Comparison of ENCODE assay signal across 8 cellular contexts in genomic region chr12:105329926-105330282, GRCh38. TPM values are rescaled to one million over a fixed set of nuclear protein-coding genes. Genes with fewer than 3 reads are reported as not detected.
DNase-seq lines count a peak whose midpoint lies in the region; ATAC-seq and TF ChIP-seq lines count a peak whose summit lies in the region.

No MANE protein-coding gene starts in this region.

- H3K27ac Mint-ChIP-seq in T-helper 2 cell treated with Interferon-gamma antibody and Interleukin-4, amounts not matched to agents 5 μg/mL and 100 μg/mL, for 36 hours = peak overlapping the region; percentile 92
- H3K27ac Mint-ChIP-seq in brain (peak overlapping the region in 2 of 5 experiments; percentile 6 to 52), natural killer cell (peak overlapping the region; percentile 88 to 96)

- H3K36me3 Mint-ChIP-seq in T-helper 2 cell treated with Interferon-gamma antibody and Interleukin-4, amounts not matched to agents 5 μg/mL and 100 μg/mL, for 36 hours (ENCODE audit: low read depth) = peaks cover 41% of the 10 kb centered on the region
- H3K36me3 Mint-ChIP-seq in brain (no peaks in the 10 kb centered on the region), natural killer cell (no peaks in the 10 kb centered on the region)

- H3K4me1 Mint-ChIP-seq in T-helper 2 cell treated with Interferon-gamma antibody and Interleukin-4, amounts not matched to agents 5 μg/mL and 100 μg/mL, for 36 hours (ENCODE audit: low read depth) = peaks cover 68% of the 10 kb centered on the region
- H3K4me1 Mint-ChIP-seq in brain = peaks cover 41% of the 10 kb centered on the region
- H3K4me1 Mint-ChIP-seq in natural killer cell = peaks cover 83 to 85% of the 10 kb centered on the region in 2 donors

- no peak for DNase-seq in T-helper 2 cell treated with Interferon-gamma antibody and Interleukin-4, amounts not matched to agents 5 μg/mL and 100 μg/mL, for 36 hours (ENCODE audit: low spot score)
- DNase-seq in T-helper 2 cell = no peak
- DNase-seq in natural killer cell = no peak
- DNase-seq in activated CD4-positive, CD25-positive, alpha-beta regulatory T cell (lab: John Stamatoyannopoulos, UW) = no peak
- no peak for DNase-seq in ureter (ENCODE audit: low spot score)

- ATAC-seq in HG03354 (IDR thresholded peaks at IDR 0.05; ENCODE audit: poor library complexity, severe bottlenecking, unreplicated experiment) = peak; percentile 4
- peak; percentile 5 to 36 (median 25) for ATAC-seq in natural killer cell
- no peak for ATAC-seq in GM18520 (IDR thresholded peaks at IDR 0.05; ENCODE audit: unreplicated experiment)

- intact Hi-C loops in natural killer cell (cut with micrococcal nuclease) = loop anchor here (2.0 to 5.0 kb wide), 2 partner anchors 51 to 93 kb away; partner anchors contain the start of gene APPL2

- no peaks in the 10 kb centered on the region for H3K9me3 Mint-ChIP-seq in T-helper 2 cell treated with Interferon-gamma antibody and Interleukin-4, amounts not matched to agents 5 μg/mL and 100 μg/mL, for 36 hours
- H3K9me3 Mint-ChIP-seq in brain (no peaks in the 10 kb centered on the region), natural killer cell (no peaks in the 10 kb centered on the region)

- H3K4me3 Mint-ChIP-seq in T-helper 2 cell treated with Interferon-gamma antibody and Interleukin-4, amounts not matched to agents 5 μg/mL and 100 μg/mL, for 36 hours = peak overlapping the region; percentile 75
- H3K4me3 Mint-ChIP-seq in brain (peak overlapping the region; percentile 79 to 90 (median 84)), natural killer cell (peak overlapping the region; percentile 85)

- TF ChIP-seq CTCF in brain (conservative IDR thresholded peaks at IDR 0.05) (no peak), natural killer cell (IDR thresholded peaks at IDR 0.05) (no peak)

- no peaks in the 10 kb centered on the region for H3K27me3 Mint-ChIP-seq in T-helper 2 cell treated with Interferon-gamma antibody and Interleukin-4, amounts not matched to agents 5 μg/mL and 100 μg/mL, for 36 hours (ENCODE audit: low read depth)
- H3K27me3 Mint-ChIP-seq in brain = peaks cover 8% of the 10 kb centered on the region
- H3K27me3 Mint-ChIP-seq in natural killer cell (ENCODE audit: low read depth in 2 of 2) = no peaks in the 10 kb centered on the region

RNA-seq across cellular contexts. Expression of gene C12orf75, which starts 0.6 kb away (rescaled TPM):
- 28.6 TPM for polyA plus RNA-seq in brain (ENCODE audit: insufficient read depth, low read depth, low replicate concordance)
- total RNA-seq in natural killer cell = 100 to 1,000 TPM; 121 to 131 (median 128) TPM
- 31.3 TPM for total RNA-seq in ureter
